Comparison of ENCODE assay signal across 8 cellular contexts in genomic region chr15:68229386-68230156, GRCh38. TPM values are rescaled to one million over a fixed set of nuclear protein-coding genes. Genes with fewer than 3 reads are reported as not detected.
DNase-seq lines count a peak whose midpoint lies in the region; ATAC-seq, FAIRE-seq and TF ChIP-seq lines count a peak whose summit lies in the region.

Gene CLN6 (minus strand): TSS chr15:68229728. CDS start chr15:68229584, 144 bp downstream.

- H3K9me3 Mint-ChIP-seq in activated B cell treated with CpG ODN at 0.5 μM for 24 hours, result no peaks in the 10 kb centered on the region

- TF ChIP-seq RAD21 in A549 (conservative IDR thresholded peaks at IDR 0.05 in 1 of 2, IDR thresholded peaks at IDR 0.05 in 1 of 2), result no peak

- no peak for FAIRE-seq in A549 (lab: Jason Lieb, UNC)

- H3K9me3 ChIP-seq in A549, result no peaks in the 10 kb centered on the region

- peak within 1 kb of the TSS; percentile 80 for H3K4me2 ChIP-seq in A549

- peak; percentile 60 for TF ChIP-seq POLR2A in A549 (IDR thresholded peaks at IDR 0.05; ENCODE audit: low read length)

- CTCF ChIA-PET in A549 (lab: Yijun Ruan, JAX) (interaction anchor here (0.6 to 2.1 kb wide), 6 partner anchors 19 to 695 kb away, joined by 3 to 8 read pairs (median 4); no protein-coding TSS in a partner anchor), activated B cell treated with CpG ODN at 0.5 μM for 24 hours (lab: Charles Lee) (interaction anchor here (1.0 to 2.5 kb wide), 4 partner anchors 13 to 367 kb away, joined by 3 to 8 read pairs (median 3); no protein-coding TSS in a partner anchor)

- H3K4me3 ChIP-seq in A549 (peak within 1 kb of the TSS; percentile 67), cardiac fibroblast (replicated peaks in 1 of 2; ENCODE audit: low read depth in 2 of 2, low read length in 2 of 2) (peak within 1 kb of the TSS; percentile 68 to 84)

- peak within 1 kb of the TSS; percentile 94 to 96 for H3K27ac ChIP-seq in A549

- H3K27ac Mint-ChIP-seq in activated B cell treated with CpG ODN at 0.5 μM for 24 hours, result peak within 1 kb of the TSS; percentile 89

- H3K4me1 Mint-ChIP-seq in activated B cell treated with CpG ODN at 0.5 μM for 24 hours, result peaks cover 50% of the 10 kb centered on the region

- H3K36me3 Mint-ChIP-seq in activated B cell treated with CpG ODN at 0.5 μM for 24 hours (ENCODE audit: low read depth), result peaks cover 3% of the 10 kb centered on the region

- intact Hi-C loops in activated B cell treated with CpG ODN at 0.5 μM for 24 hours (cut with micrococcal nuclease), result loop anchor here (1.0 to 2.0 kb wide), 6 partner anchors 20 to 709 kb away; partner anchors contain the start of genes C15orf61, FEM1B, PIAS1 and RNU6-1

- TF ChIP-seq EP300 in A549 (IDR thresholded peaks at IDR 0.05), result no peak

- peaks cover 25% of the 10 kb centered on the region for H3K4me1 ChIP-seq in A549

- peak; percentile 83 to 88 for DNase-seq in A549 (ENCODE audit: low read depth in 1 of 2, low spot score in 1 of 2)
- DNase-seq in NCI-H2227 treated with DMSO at 0.1 percent for 48 hours (lab: John Stamatoyannopoulos, UW), result peak; percentile 40
- DNase-seq in activated B cell treated with CpG ODN at 0.5 μM for 24 hours, result peak; percentile 85
- DNase-seq in cardiac fibroblast (ENCODE audit: low read depth in 2 of 2), result peak; percentile 77 to 85
- peak; percentile 83 for DNase-seq in iris pigment epithelial cell (ENCODE audit: low read depth)
- peak; percentile 69 to 72 for DNase-seq in stimulated activated CD4-positive, alpha-beta T cell treated with anti-CD3 and anti-CD28 coated beads, Interleukin-12 subunit alpha, Interleukin-12 subunit beta, amount 100 ng/mL, for 24 hours (ENCODE audit: low read depth in 2 of 2)

- peak within 1 kb of the TSS; percentile 92 for H3K4me3 Mint-ChIP-seq in activated B cell treated with CpG ODN at 0.5 μM for 24 hours

- no peaks in the 10 kb centered on the region for H3K27me3 Mint-ChIP-seq in activated B cell treated with CpG ODN at 0.5 μM for 24 hours

- no peak for TF ChIP-seq CTCF in A549 (IDR thresholded peaks at IDR 0.05)
- no peak for TF ChIP-seq CTCF in activated B cell treated with CpG ODN at 0.5 μM for 24 hours (IDR thresholded peaks at IDR 0.05)
- no peak for TF ChIP-seq CTCF in cardiac fibroblast (IDR thresholded peaks at IDR 0.05; ENCODE audit: low read depth, low read length)

- ATAC-seq in A549 (peak; percentile 91), GM18867 (IDR thresholded peaks at IDR 0.05; ENCODE audit: unreplicated experiment) (peak; percentile 73), HG03095 (IDR thresholded peaks at IDR 0.05; ENCODE audit: unreplicated experiment) (peak; percentile 64), activated B cell treated with CpG ODN at 0.5 μM for 24 hours (ENCODE audit: low read depth) (peak; percentile 88)

- 0% methylated on average over 9 of the region's 82 CpGs for WGBS in A549 (ENCODE audit: missing lambda C conversion rate)

- POLR2A ChIA-PET in A549 (lab: Yijun Ruan, JAX) (interaction anchor here (0.6 to 2.7 kb wide), 3 partner anchors 10 to 581 kb away, joined by 5 to 12 read pairs (median 6); partner anchors contain the start of gene FEM1B), activated B cell treated with CpG ODN at 0.5 μM for 24 hours (lab: Charles Lee) (interaction anchor here (0.6 to 3.1 kb wide), 7 partner anchors 19 to 1164 kb away, joined by 3 to 34 read pairs (median 3); partner anchors contain the start of genes FEM1B, PIAS1 and SMAD3)

TF ChIP-seq in A549, 52 proteins besides CTCF, POLR2A, EP300 and RAD21 (continues in another document):
- no peak for TF ChIP-seq KDM5A (IDR thresholded peaks at IDR 0.05)
- no peak for TF ChIP-seq HOXA7 (CRISPR knock-in tag; IDR thresholded peaks at IDR 0.05)
- TF ChIP-seq ZFP36 (IDR thresholded peaks at IDR 0.05; ENCODE audit: borderline replicate concordance, partially characterized antibody), result no peak
- TF ChIP-seq HOXB13 (CRISPR knock-in tag; IDR thresholded peaks at IDR 0.05; ENCODE audit: low read depth), result no peak
- TF ChIP-seq MYC (IDR thresholded peaks at IDR 0.05; ENCODE audit: borderline replicate concordance, low read length), result peak; percentile 97
- no peak for TF ChIP-seq SREBF2 (IDR thresholded peaks at IDR 0.05)
- no peak for TF ChIP-seq ESRRA (IDR thresholded peaks at IDR 0.05; ENCODE audit: borderline replicate concordance, low read length)
- TF ChIP-seq POLR2AphosphoS2 (conservative IDR thresholded peaks at IDR 0.05; ENCODE audit: low read length), result no peak
- TF ChIP-seq CEBPB (IDR thresholded peaks at IDR 0.05), result no peak
- peak; percentile 86 for TF ChIP-seq USF2 (IDR thresholded peaks at IDR 0.05)
- TF ChIP-seq HEYL (CRISPR knock-in tag; IDR thresholded peaks at IDR 0.05), result no peak
- TF ChIP-seq ZSCAN20 (CRISPR knock-in tag; IDR thresholded peaks at IDR 0.05), result no peak
- TF ChIP-seq CBX8 (IDR thresholded peaks at IDR 0.05), result no peak
- no peak for TF ChIP-seq FOSL2 (IDR thresholded peaks at IDR 0.05)
- peak; percentile 17; the same call in 1 of the 2 replicates for TF ChIP-seq FOSL2 (CRISPR knock-in tag; IDR thresholded peaks at IDR 0.05)
- no peak for TF ChIP-seq CBX2 (IDR thresholded peaks at IDR 0.05; ENCODE audit: borderline replicate concordance, low read depth)
- TF ChIP-seq HOXB5 (CRISPR knock-in tag; IDR thresholded peaks at IDR 0.05), result no peak
- TF ChIP-seq ZNF302 (CRISPR knock-in tag; IDR thresholded peaks at IDR 0.05), result no peak
- TF ChIP-seq BCL3 (IDR thresholded peaks at IDR 0.05), result peak; percentile 91
- TF ChIP-seq FOXS1 (CRISPR knock-in tag; IDR thresholded peaks at IDR 0.05), result no peak
- no peak for TF ChIP-seq EHF (CRISPR knock-in tag; IDR thresholded peaks at IDR 0.05)
- TF ChIP-seq RFX5 (IDR thresholded peaks at IDR 0.05), result no peak
- no peak for TF ChIP-seq MAFK (IDR thresholded peaks at IDR 0.05; ENCODE audit: partially characterized antibody)
- TF ChIP-seq NPAS2 (CRISPR knock-in tag; IDR thresholded peaks at IDR 0.05; ENCODE audit: borderline replicate concordance), result peak; percentile 92
- TF ChIP-seq HMGXB4 (CRISPR knock-in tag; IDR thresholded peaks at IDR 0.05; ENCODE audit: borderline replicate concordance), result no peak
- 0 out of 2 replicates have a peak, but pooled peaks have one; percentile 31 for TF ChIP-seq BHLHE40 (IDR thresholded peaks at IDR 0.05; ENCODE audit: low read depth, low read length)

RNA-seq across cellular contexts. Expression of gene CLN6, which starts in this region (rescaled TPM):
- 47.5 and 58.0 TPM in 2 replicates for polyA plus RNA-seq in A549 (2011; rRNA removed)
- 87.7 and 149 TPM in 2 replicates for polyA plus RNA-seq in A549 (2012; cell fraction: cytosol; rRNA removed)
- polyA plus RNA-seq in A549 (2012; cell fraction: nucleus; rRNA removed), result 166 and 173 TPM in 2 replicates
- polyA plus RNA-seq in A549 (2017; fragmentation: RNase III; extraction: RNeasy Plus Mini Kit Qiagen cat#74134 plus additional on column Dnase treatment), result 69.5 to 74.0 TPM (median 69.7 TPM) in 3 replicates
- 124 and 139 TPM in 2 replicates for polyA minus RNA-seq in A549 (2011; rRNA and poly(A)+ RNA removed)
- 35.0 and 37.5 TPM in 2 replicates for total RNA-seq in activated B cell treated with CpG ODN at 0.5 μM for 24 hours

Comparison
In these comparisons a context has a peak if more than half of its experiments do, and no peak if none do; other contexts are left out.
1. Peak in every context shown above with its lines: DNase-seq, ATAC-seq, H3K4me3 ChIP-seq and H3K27ac ChIP-seq.